ENCODE assay signal across 1 cellular context in genomic region chr7:66664590-66665293, GRCh38.
TF ChIP-seq lines count a peak whose summit lies in the region.

No MANE protein-coding gene starts in this region.

TF ChIP-seq in WTC11, 78 proteins besides CTCF, POLR2A, EP300 and RAD21 (continued from another document):
- TF ChIP-seq HMGXB4 (CRISPR knock-in tag; IDR thresholded peaks at IDR 0.05), result no peak
- TF ChIP-seq, protein P1, sequence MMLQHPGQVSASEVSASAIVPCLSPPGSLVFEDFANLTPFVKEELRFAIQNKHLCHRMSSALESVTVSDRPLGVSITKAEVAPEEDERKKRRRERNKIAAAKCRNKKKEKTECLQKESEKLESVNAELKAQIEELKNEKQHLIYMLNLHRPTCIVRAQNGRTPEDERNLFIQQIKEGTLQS (CRISPR knock-in tag; conservative IDR thresholded peaks at IDR 0.05), result no peak
- no peak for TF ChIP-seq NR1H2 (CRISPR knock-in tag; IDR thresholded peaks at IDR 0.05)
- TF ChIP-seq ZNF532 (CRISPR knock-in tag; IDR thresholded peaks at IDR 0.05; ENCODE audit: borderline replicate concordance), result no peak
- TF ChIP-seq NFE2L1 (CRISPR knock-in tag; IDR thresholded peaks at IDR 0.05), result no peak
TF ChIP-seq in WTC11: peak in this region for 0.
